21 cellular contexts compared by ENCODE assay signal in genomic region chr6:144928847-144929246, GRCh38.
"Had no signal": no experiment of that assay in that cellular context is flagged by ENCODE, and none has a peak within 500 bp of the region (broad histone marks: within the 10 kb centered on the region; RNA-seq: fewer than 3 reads in every experiment).

No MANE protein-coding gene starts in this region.

- H3K9me3 ChIP-seq: thoracic aorta, transverse colon had no signal

- H3K27me3 ChIP-seq: dorsolateral prefrontal cortex, foreskin keratinocyte, heart left ventricle, transverse colon had no signal

- H3K27ac ChIP-seq: dorsolateral prefrontal cortex, foreskin keratinocyte, heart left ventricle, psoas muscle, skin epidermis, thoracic aorta, transverse colon had no signal

- H3K4me3 ChIP-seq: dorsolateral prefrontal cortex, heart left ventricle, lung, psoas muscle, skin epidermis, thoracic aorta, transverse colon had no signal

- H3K36me3 ChIP-seq: heart left ventricle, thoracic aorta, transverse colon had no signal

- DNase-seq: cortex of kidney; dorsolateral prefrontal cortex; effector CD8-positive, alpha-beta T cell; foreskin keratinocyte; heart left ventricle; hippocampal formation; left colon; left ventricle myocardium superior; mesenchymal stem cell; naive thymus-derived CD4-positive, alpha-beta T cell; nephron progenitor cell; psoas muscle; retina; stimulated activated CD4-positive, alpha-beta T cell treated with anti-CD3 and anti-CD28 coated beads, Interleukin-2, amount 100 ng/mL, for 24 hours; stimulated activated CD4-positive, alpha-beta T cell treated with anti-CD3 and anti-CD28 coated beads, Interleukin-4, amount 100 ng/mL, for 4 hours; stimulated activated naive B cell treated with anti-CD40 and anti-IgM and Interleukin-4, amounts not matched to agents 10 μg/mL and 1 μg/mL and 100 μg/mL, for 72 hours; stimulated activated naive CD8-positive, alpha-beta T cell treated with anti-CD3 and anti-CD28 coated beads, Interleukin-15, amount 100 ng/mL, for 72 hours; transverse colon had no signal

- H3K4me1 ChIP-seq: foreskin keratinocyte, heart left ventricle, psoas muscle, transverse colon had no signal
